In the genomic region with DNA sequence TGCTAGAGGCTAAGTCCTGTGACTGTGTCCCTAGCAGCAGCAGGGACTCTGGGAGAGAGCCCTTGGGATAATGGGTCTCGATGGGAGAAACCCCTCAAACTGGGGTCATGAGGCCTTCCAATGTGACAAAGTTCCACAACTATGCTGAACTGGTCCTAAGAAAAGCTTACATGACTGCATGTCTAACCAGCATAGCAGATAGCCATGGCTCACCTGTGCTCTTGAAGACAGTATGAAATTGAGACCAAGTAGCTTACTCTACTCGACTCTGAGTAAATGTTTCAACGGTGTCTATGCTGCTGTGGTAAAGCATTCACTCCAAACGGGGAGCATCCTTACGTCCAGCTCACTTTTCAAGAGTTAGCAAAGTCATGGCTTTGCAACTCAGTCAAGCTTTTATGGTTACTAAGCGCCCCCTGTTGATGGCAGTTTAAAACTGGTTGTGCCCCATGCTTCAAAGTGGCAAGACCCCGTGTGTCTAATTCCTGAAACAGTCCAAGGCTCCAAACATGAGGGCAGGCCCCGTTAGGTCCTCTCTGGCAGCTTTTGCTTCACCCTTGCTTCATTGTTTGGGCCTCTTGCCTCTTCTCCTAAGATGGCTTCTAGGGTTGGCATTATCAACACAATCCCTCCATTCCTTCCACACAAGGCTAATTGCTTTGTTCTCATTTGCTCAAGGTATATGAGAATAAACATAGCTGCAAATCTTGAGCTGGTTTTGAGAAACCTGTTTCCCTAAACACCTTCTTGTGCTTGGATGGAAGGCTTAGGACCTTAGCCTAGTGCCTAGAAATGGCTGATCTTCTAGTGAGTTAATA, we compare ENCODE assay signal across 1 cellular context.
TF ChIP-seq lines count a peak whose summit lies in the region.

No MANE protein-coding gene starts in this region.

TF ChIP-seq in SK-N-SH treated with all-trans-retinoic acid at 6 μM for 48 hours, 23 proteins besides CTCF, POLR2A, EP300 and RAD21 (continued from another document):
- TF ChIP-seq, protein P1, sequence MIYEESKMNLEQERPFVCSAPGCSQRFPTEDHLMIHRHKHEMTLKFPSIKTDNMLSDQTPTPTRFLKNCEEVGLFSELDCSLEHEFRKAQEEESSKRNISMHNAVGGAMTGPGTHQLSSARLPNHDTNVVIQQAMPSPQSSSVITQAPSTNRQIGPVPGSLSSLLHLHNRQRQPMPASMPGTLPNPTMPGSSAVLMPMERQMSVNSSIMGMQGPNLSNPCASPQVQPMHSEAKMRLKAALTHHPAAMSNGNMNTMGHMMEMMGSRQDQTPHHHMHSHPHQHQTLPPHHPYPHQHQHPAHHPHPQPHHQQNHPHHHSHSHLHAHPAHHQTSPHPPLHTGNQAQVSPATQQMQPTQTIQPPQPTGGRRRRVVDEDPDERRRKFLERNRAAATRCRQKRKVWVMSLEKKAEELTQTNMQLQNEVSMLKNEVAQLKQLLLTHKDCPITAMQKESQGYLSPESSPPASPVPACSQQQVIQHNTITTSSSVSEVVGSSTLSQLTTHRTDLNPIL (CRISPR knock-in tag; IDR thresholded peaks at IDR 0.05; ENCODE audit: low read depth), result no peak
